15 cellular contexts compared by ENCODE assay signal in genomic region chr7:117412390-117412789, GRCh38. TPM values are rescaled to one million over a fixed set of nuclear protein-coding genes. Genes with fewer than 3 reads are reported as not detected.
DNase-seq lines count a peak whose midpoint lies in the region; ATAC-seq and TF ChIP-seq lines count a peak whose summit lies in the region.
"Had no signal": no experiment of that assay in that cellular context is flagged by ENCODE, and none has a peak within 500 bp of the region (broad histone marks: within the 10 kb centered on the region; RNA-seq: fewer than 3 reads in every experiment).

No MANE protein-coding gene starts in this region.

- H3K4me2 ChIP-seq in HCT116 (ENCODE audit: low read length), result no peak overlapping the region
- H3K4me2 ChIP-seq: GM23338 had no signal

- ATAC-seq in HCT116 (no peak), GM19455 (IDR thresholded peaks at IDR 0.05; ENCODE audit: unreplicated experiment) (no peak)
- ATAC-seq: GM23338 had no signal

- peaks cover 26% of the 10 kb centered on the region for H3K4me1 Mint-ChIP-seq in mesothelial cell of epicardium

- peak overlapping the region; percentile 28 for H3K27ac Mint-ChIP-seq in mesothelial cell of epicardium
- H3K27ac Mint-ChIP-seq: CD4-positive, alpha-beta memory T cell; H9 had no signal

- H3K9me2 ChIP-seq in HCT116 (ENCODE audit: insufficient read depth), result no peaks in the 10 kb centered on the region

- peak overlapping the region; percentile 47 for H2AFZ ChIP-seq in HCT116 (ENCODE audit: low read depth, low read length, poor library complexity, severe bottlenecking)
- H2AFZ ChIP-seq: GM23338 had no signal

- CTCF ChIA-PET in HCT116 (lab: Charles Lee), result interaction anchor here (0.9 kb wide), 1 partner anchor 304 kb away, joined by 3 read pairs; no protein-coding TSS in a partner anchor

- no TSS peak for BruUV-seq in HCT116 (replicated peaks; lab: Mats Ljungman, UMichigan)

- DNase-seq in HCT116 (ENCODE audit: low read depth, low spot score), result no peak
- DNase-seq in SK-N-MC (ENCODE audit: low read depth, low spot score), result no peak
- no peak for DNase-seq in mesothelial cell of epicardium (ENCODE audit: low spot score in 2 of 2, unreplicated experiment in 2 of 2)
- DNase-seq in middle frontal gyrus (ENCODE audit: extremely low spot score, low spot score), result no peak
- no peak for DNase-seq in kidney glomerular epithelial cell (lab: John Stamatoyannopoulos, UW)
- DNase-seq: 8988T; C1 segment of cervical spinal cord; Caco-2; CD4-positive, alpha-beta memory T cell; DND-41; H9 had no signal

- no peak for TF ChIP-seq POLR2A in HCT116 (IDR thresholded peaks at IDR 0.05; ENCODE audit: borderline replicate concordance, extremely low read depth, insufficient read depth, insufficient read length)

- no peaks in the 10 kb centered on the region for H3K36me3 Mint-ChIP-seq in mesothelial cell of epicardium
- H3K36me3 Mint-ChIP-seq: CD4-positive, alpha-beta memory T cell had no signal

- no peaks in the 10 kb centered on the region for H3K79me2 ChIP-seq in HCT116 (ENCODE audit: insufficient read depth, low read length)

- RAD21 ChIA-PET in HCT116 (lab: Charles Lee; ENCODE audit: low non-redundant PET in 1 of 2, low total read pairs in 2 of 2, uncharacterized antibody in 2 of 2, unreplicated experiment in 2 of 2), result no interaction called here

- no peaks in the 10 kb centered on the region for H4K20me1 ChIP-seq in HCT116 (ENCODE audit: insufficient read depth)

- H3K9me3 ChIP-seq in HCT116 (ENCODE audit: control insufficient read depth in 1 of 2, insufficient read depth in 1 of 2, low read depth in 1 of 2, low read length in 2 of 2) (no peaks in the 10 kb centered on the region), SK-N-MC (ENCODE audit: low read depth, low read length) (no peaks in the 10 kb centered on the region)
- H3K9me3 ChIP-seq: Caco-2 had no signal

- no peak overlapping the region for H3K27ac ChIP-seq in HCT116 (ENCODE audit: low read depth, low read length)
- H3K27ac ChIP-seq in SK-N-MC, result peak overlapping the region; percentile 19; the same call in 1 of the 2 replicates

- POLR2A ChIA-PET in HCT116 (lab: Charles Lee), result interaction anchor here (0.6 kb wide), 1 partner anchor 276 kb away, joined by 3 read pairs; no protein-coding TSS in a partner anchor

- no peak overlapping the region for H3K4me3 ChIP-seq in HCT116 (replicated peaks in 1 of 2; ENCODE audit: low read depth in 1 of 2, low read length in 2 of 2)
- H3K4me3 ChIP-seq in SK-N-MC, result no peak overlapping the region
- H3K4me3 ChIP-seq: GM23338 had no signal

- H3K9me3 Mint-ChIP-seq in mesothelial cell of epicardium, result peaks cover 4% of the 10 kb centered on the region
- H3K9me3 Mint-ChIP-seq: GM23338 had no signal

- no peak overlapping the region for H3K4me3 Mint-ChIP-seq in mesothelial cell of epicardium
- H3K4me3 Mint-ChIP-seq: CD4-positive, alpha-beta memory T cell; GM23338; H9 had no signal

- TF ChIP-seq CTCF in HCT116 (IDR thresholded peaks at IDR 0.05 in 2 of 3, conservative IDR thresholded peaks at IDR 0.05 in 1 of 3; ENCODE audit: borderline replicate concordance in 1 of 3, insufficient read depth in 1 of 3, low read depth in 2 of 3, low read length in 2 of 3) (no peak), mesothelial cell of epicardium (IDR thresholded peaks at IDR 0.05; ENCODE audit: unreplicated experiment) (no peak)

- no peak for TF ChIP-seq RAD21 in HCT116 (IDR thresholded peaks at IDR 0.05; ENCODE audit: low read depth)

- H3K9ac ChIP-seq in HCT116 (ENCODE audit: low read length) (no peak overlapping the region), SK-N-MC (ENCODE audit: insufficient read length) (no peak overlapping the region)

- no peaks in the 10 kb centered on the region for H3K27me3 ChIP-seq in HCT116 (ENCODE audit: insufficient read depth, low read length)

- no peaks in the 10 kb centered on the region for H3K36me3 ChIP-seq in HCT116 (ENCODE audit: control insufficient read depth in 1 of 2, insufficient read depth in 2 of 2, low read length in 2 of 2)
- H3K36me3 ChIP-seq in SK-N-MC (ENCODE audit: insufficient read depth, low read length), result no peaks in the 10 kb centered on the region

- H3K27me3 Mint-ChIP-seq in mesothelial cell of epicardium (ENCODE audit: low read depth), result no peaks in the 10 kb centered on the region
- H3K27me3 Mint-ChIP-seq: CD4-positive, alpha-beta memory T cell had no signal

- intact Hi-C loops in HCT116 (cut with micrococcal nuclease), result no loop called here

- no peaks in the 10 kb centered on the region for H3K4me1 ChIP-seq in HCT116 (ENCODE audit: control insufficient read depth in 1 of 2, insufficient read depth in 2 of 2, low read length in 2 of 2)

TF ChIP-seq in HCT116, 20 proteins besides CTCF, POLR2A, EP300 and RAD21:
- TF ChIP-seq ELF1 (IDR thresholded peaks at IDR 0.05; ENCODE audit: borderline replicate concordance, low read depth), result no peak
- no peak for TF ChIP-seq SIN3A (IDR thresholded peaks at IDR 0.05; ENCODE audit: low read depth)
- no peak for TF ChIP-seq TCF7L2 (IDR thresholded peaks at IDR 0.05; ENCODE audit: borderline replicate concordance, extremely low read depth, insufficient read depth, insufficient read length)
- no peak for TF ChIP-seq ZNF274 (IDR thresholded peaks at IDR 0.05; ENCODE audit: low read depth, low read length)
- no peak for TF ChIP-seq ZBTB33 (IDR thresholded peaks at IDR 0.05; ENCODE audit: extremely low read depth, insufficient replicate concordance, low read length)
- no peak for TF ChIP-seq SP1 (IDR thresholded peaks at IDR 0.05; ENCODE audit: low read depth)
- no peak for TF ChIP-seq CEBPB (IDR thresholded peaks at IDR 0.05; ENCODE audit: low read depth)
- no peak for TF ChIP-seq JUND (IDR thresholded peaks at IDR 0.05)
- TF ChIP-seq YY1 (IDR thresholded peaks at IDR 0.05; ENCODE audit: extremely low read depth, insufficient replicate concordance, low read depth, low read length), result no peak
- TF ChIP-seq EZH2phosphoT487 (IDR thresholded peaks at IDR 0.05; ENCODE audit: borderline replicate concordance), result no peak

RNA-seq across cellular contexts. Expression of gene ASZ1, which starts 14.9 kb away (rescaled TPM):
- total RNA-seq in HCT116 (2021; ENCODE audit: unreplicated experiment) (not detected), mesothelial cell of epicardium (0.18 TPM in 1 of 3 replicates, not detected in the others)
- polyA plus RNA-seq in HCT116 (2012), result not detected in 2 replicates
- total RNA-seq: A673; Caco-2; CD4-positive, alpha-beta memory T cell; GM23338; H9 had no signal
- polyA plus RNA-seq: BJ; CD4-positive, alpha-beta memory T cell; GM23338 had no signal
